1 cellular context compared by ENCODE assay signal in the genomic region with DNA sequence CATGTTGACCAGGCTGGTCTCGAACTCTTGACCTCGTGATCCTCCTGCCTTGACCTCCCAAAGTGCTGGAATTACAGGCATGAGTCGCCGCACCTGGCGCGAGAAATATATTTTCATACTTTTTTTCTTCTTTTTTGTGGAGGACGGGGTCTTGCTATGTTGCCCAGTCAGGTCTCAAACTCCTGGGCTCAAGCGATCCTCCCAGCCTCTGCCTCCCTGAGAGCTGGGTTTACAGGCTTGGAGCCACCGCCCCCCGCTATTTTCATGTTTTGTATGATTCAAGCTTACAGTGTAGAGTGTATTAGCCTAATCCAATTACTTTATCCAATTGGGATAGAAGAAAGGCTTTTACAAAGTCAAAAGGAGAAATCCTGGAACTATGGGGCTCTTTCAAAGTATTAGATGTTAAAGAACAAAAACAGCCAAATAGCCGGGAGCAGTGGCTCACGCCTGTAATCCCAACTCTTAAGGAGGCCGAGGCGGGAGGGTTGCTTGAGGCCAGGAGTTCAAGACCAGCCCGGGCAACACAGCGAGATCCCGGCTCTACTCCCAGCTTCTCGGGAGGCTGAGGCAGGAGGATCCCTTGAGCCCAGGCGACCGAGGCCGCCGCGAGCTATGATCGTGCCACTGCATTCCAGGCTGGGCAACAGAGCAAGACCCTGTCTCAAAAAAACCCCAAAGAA.
A peak's percentile ranks its signal among the peaks of the same experiment; 100 is the strongest.
TF ChIP-seq lines count a peak whose summit lies in the region.

No MANE protein-coding gene starts in this region.

TF ChIP-seq in HEK293, 187 proteins besides CTCF, POLR2A, EP300 and RAD21 (continued from another document):
- TF ChIP-seq, protein P1, sequence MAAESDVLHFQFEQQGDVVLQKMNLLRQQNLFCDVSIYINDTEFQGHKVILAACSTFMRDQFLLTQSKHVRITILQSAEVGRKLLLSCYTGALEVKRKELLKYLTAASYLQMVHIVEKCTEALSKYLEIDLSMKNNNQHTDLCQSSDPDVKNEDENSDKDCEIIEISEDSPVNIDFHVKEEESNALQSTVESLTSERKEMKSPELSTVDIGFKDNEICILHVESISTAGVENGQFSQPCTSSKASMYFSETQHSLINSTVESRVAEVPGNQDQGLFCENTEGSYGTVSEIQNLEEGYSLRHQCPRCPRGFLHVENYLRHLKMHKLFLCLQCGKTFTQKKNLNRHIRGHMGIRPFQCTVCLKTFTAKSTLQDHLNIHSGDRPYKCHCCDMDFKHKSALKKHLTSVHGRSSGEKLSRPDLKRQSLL (tag by site-specific recombination; IDR thresholded peaks at IDR 0.05): peak; percentile 35; the same call in 1 of the 2 replicates
- TF ChIP-seq SCRT1 (tag by site-specific recombination; IDR thresholded peaks at IDR 0.05; ENCODE audit: borderline replicate concordance) (no peak), ZNF433 (tag by site-specific recombination; IDR thresholded peaks at IDR 0.05; ENCODE audit: low read depth) (no peak), ZBTB21 (tag by site-specific recombination; IDR thresholded peaks at IDR 0.05) (no peak), ZNF221 (tag by site-specific recombination; IDR thresholded peaks at IDR 0.05; ENCODE audit: borderline replicate concordance) (no peak), ZNF121 (tag by site-specific recombination; IDR thresholded peaks at IDR 0.05) (peak; percentile 86), ZFHX2 (tag by site-specific recombination; conservative IDR thresholded peaks at IDR 0.05) (no peak), ZNF302 (tag by site-specific recombination; IDR thresholded peaks at IDR 0.05; ENCODE audit: low read depth) (no peak)
- TF ChIP-seq, protein P2, sequence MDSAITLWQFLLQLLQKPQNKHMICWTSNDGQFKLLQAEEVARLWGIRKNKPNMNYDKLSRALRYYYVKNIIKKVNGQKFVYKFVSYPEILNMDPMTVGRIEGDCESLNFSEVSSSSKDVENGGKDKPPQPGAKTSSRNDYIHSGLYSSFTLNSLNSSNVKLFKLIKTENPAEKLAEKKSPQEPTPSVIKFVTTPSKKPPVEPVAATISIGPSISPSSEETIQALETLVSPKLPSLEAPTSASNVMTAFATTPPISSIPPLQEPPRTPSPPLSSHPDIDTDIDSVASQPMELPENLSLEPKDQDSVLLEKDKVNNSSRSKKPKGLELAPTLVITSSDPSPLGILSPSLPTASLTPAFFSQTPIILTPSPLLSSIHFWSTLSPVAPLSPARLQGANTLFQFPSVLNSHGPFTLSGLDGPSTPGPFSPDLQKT (IDR thresholded peaks at IDR 0.05; ENCODE audit: borderline replicate concordance, low read depth, low read length): no peak
- TF ChIP-seq, protein P3, sequence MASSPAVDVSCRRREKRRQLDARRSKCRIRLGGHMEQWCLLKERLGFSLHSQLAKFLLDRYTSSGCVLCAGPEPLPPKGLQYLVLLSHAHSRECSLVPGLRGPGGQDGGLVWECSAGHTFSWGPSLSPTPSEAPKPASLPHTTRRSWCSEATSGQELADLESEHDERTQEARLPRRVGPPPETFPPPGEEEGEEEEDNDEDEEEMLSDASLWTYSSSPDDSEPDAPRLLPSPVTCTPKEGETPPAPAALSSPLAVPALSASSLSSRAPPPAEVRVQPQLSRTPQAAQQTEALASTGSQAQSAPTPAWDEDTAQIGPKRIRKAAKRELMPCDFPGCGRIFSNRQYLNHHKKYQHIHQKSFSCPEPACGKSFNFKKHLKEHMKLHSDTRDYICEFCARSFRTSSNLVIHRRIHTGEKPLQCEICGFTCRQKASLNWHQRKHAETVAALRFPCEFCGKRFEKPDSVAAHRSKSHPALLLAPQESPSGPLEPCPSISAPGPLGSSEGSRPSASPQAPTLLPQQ (tag by site-specific recombination; IDR thresholded peaks at IDR 0.05): no peak
- TF ChIP-seq, protein P4, sequence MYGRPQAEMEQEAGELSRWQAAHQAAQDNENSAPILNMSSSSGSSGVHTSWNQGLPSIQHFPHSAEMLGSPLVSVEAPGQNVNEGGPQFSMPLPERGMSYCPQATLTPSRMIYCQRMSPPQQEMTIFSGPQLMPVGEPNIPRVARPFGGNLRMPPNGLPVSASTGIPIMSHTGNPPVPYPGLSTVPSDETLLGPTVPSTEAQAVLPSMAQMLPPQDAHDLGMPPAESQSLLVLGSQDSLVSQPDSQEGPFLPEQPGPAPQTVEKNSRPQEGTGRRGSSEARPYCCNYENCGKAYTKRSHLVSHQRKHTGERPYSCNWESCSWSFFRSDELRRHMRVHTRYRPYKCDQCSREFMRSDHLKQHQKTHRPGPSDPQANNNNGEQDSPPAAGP (tag by site-specific recombination; IDR thresholded peaks at IDR 0.05): no peak
